18 cellular contexts compared by ENCODE assay signal in the genomic region with DNA sequence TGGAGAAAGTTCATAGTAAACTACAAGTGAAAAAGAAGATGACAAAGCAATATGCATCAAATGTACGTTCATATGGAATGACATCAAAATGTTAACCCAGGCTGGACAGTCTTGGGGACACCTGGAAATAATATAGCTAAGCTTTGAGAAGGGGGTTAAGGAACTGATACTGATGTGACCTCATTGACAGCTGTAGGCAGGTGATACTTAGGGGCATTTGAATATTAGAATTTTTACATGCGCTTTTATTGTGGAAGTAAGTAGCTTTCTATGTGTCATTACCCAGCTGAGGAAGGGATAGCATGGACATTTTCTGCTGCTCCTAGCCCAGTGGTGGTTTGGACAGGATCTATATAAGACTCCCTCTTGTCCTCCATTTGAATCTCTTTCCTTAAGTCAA.
DNase-seq lines count a peak whose midpoint lies in the region; ATAC-seq and TF ChIP-seq lines count a peak whose summit lies in the region.
"Had no signal": no experiment of that assay in that cellular context is flagged by ENCODE, and none has a peak within 500 bp of the region (broad histone marks: within the 10 kb centered on the region; RNA-seq: fewer than 3 reads in every experiment).

No MANE protein-coding gene starts in this region.

- no peaks in the 10 kb centered on the region for H3K27me3 Mint-ChIP-seq in nephron (ENCODE audit: low read depth)

- H3K27ac Mint-ChIP-seq in nephron: peak overlapping the region; percentile 18 to 67 (median 60)
- H3K27ac Mint-ChIP-seq: stimulated activated naive CD8-positive, alpha-beta T cell treated with anti-CD3 and anti-CD28 coated beads, Interleukin-15, Interleukin-2, amounts not matched to agents 100 ng/mL and 50 ng/mL, for 24 hours; WTC11 had no signal

- ATAC-seq in GM18909 (IDR thresholded peaks at IDR 0.05; ENCODE audit: poor library complexity, unreplicated experiment) (peak; percentile 56), GM21576 (IDR thresholded peaks at IDR 0.05; ENCODE audit: unreplicated experiment) (peak; percentile 52), HG03175 (IDR thresholded peaks at IDR 0.05; ENCODE audit: unreplicated experiment) (peak; percentile 50), HG03039 (IDR thresholded peaks at IDR 0.05; ENCODE audit: unreplicated experiment) (no peak)
- ATAC-seq: left ventricle myocardium superior, sciatic nerve, WTC11 had no signal

- H3K4me3 Mint-ChIP-seq in nephron: no peak overlapping the region
- H3K4me3 Mint-ChIP-seq: stimulated activated naive CD8-positive, alpha-beta T cell treated with anti-CD3 and anti-CD28 coated beads, Interleukin-15, Interleukin-2, amounts not matched to agents 100 ng/mL and 50 ng/mL, for 24 hours; WTC11 had no signal

- H3K4me1 Mint-ChIP-seq in nephron: peaks cover 37% of the 10 kb centered on the region

- no peak for TF ChIP-seq CTCF in nephron (IDR thresholded peaks at IDR 0.05; ENCODE audit: unreplicated experiment in 3 of 3)

- DNase-seq in 8988T (no peak), cerebellar cortex (ENCODE audit: low spot score) (no peak), cerebellum (ENCODE audit: low spot score) (no peak)
- DNase-seq: amygdala, cortex of kidney, H7, left ventricle myocardium superior, MM.1S, NCI-H2171, OCI-M1 had no signal

- H3K9me3 Mint-ChIP-seq in nephron: no peaks in the 10 kb centered on the region
- H3K9me3 Mint-ChIP-seq: stimulated activated naive CD8-positive, alpha-beta T cell treated with anti-CD3 and anti-CD28 coated beads, Interleukin-15, Interleukin-2, amounts not matched to agents 100 ng/mL and 50 ng/mL, for 24 hours; WTC11 had no signal

- no peaks in the 10 kb centered on the region for H3K36me3 Mint-ChIP-seq in nephron (ENCODE audit: low read depth)
- H3K36me3 Mint-ChIP-seq: WTC11 had no signal
